22 cellular contexts compared by ENCODE assay signal in the genomic region with DNA sequence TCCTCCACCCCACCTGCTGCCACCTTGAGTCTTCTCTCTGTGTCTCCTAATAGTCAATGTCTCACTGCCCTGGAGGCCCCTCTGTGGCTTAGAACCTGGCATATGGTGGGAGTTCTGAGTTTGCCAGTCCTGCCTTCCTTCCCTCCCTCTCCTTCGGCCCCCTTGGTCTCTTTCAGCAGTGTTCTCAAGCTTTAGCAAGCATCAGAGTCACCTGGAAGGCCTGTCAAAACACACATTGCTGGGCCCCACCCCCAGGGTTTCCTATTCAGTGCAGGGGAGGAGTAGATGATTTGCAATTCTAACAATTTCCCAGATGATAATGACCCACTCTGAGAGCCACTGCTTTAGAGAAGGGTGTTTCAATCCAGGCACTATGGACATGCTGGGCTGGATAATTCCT. TPM values are rescaled to one million over a fixed set of nuclear protein-coding genes. Genes with fewer than 3 reads are reported as not detected.
"Had no signal": no experiment of that assay in that cellular context is flagged by ENCODE, and none has a peak within 500 bp of the region (broad histone marks: within the 10 kb centered on the region; RNA-seq: fewer than 3 reads in every experiment).

No MANE protein-coding gene starts in this region.

- H3K9me3 ChIP-seq: heart left ventricle, left lung, pancreas, sigmoid colon, spleen, tibial artery, vagina had no signal

- H3K4me3 ChIP-seq: heart left ventricle, left lung, pancreas, sigmoid colon, spleen, tibial artery, vagina had no signal

- H3K27me3 ChIP-seq: heart left ventricle, left lung, pancreas, sigmoid colon, spleen, tibial artery, vagina had no signal

- H3K36me3 ChIP-seq: heart left ventricle, left lung, pancreas, sigmoid colon, spleen, tibial artery, vagina had no signal

- DNase-seq: activated B cell treated with CpG ODN at 0.5 μM for 24 hours; activated CD4-positive, alpha-beta T cell treated with anti-CD3 and anti-CD28 coated beads for 48 hours; activated CD8-positive, alpha-beta memory T cell treated with anti-CD3 and anti-CD28 coated beads for 24 hours; activated naive CD4-positive, alpha-beta T cell treated with Interleukin-2 at 50 U/mL for 16 hours; aorta; dermis blood vessel endothelial cell; effector memory CD8-positive, alpha-beta T cell; heart left ventricle; islet precursor cell; left lung; pancreas; spleen; SW 1271; tibial artery had no signal

- H3K4me1 ChIP-seq: left lung, sigmoid colon, spleen, tibial artery had no signal

- H3K27ac ChIP-seq: epithelial cell of prostate, heart left ventricle, left lung, sigmoid colon, spleen, tibial artery, vagina had no signal

- ATAC-seq: effector memory CD8-positive, alpha-beta T cell; left lung had no signal

RNA-seq across cellular contexts. Expression of a gene that starts 47.8 kb away (rescaled TPM):
- total RNA-seq: activated B cell treated with CpG ODN at 0.5 μM for 24 hours; aorta; bronchial epithelial cell; cerebellum; dermis blood vessel endothelial cell; frontal cortex; heart left ventricle; left lung; neural crest cell; sigmoid colon; spleen; T-helper 2 cell treated with Interferon-gamma antibody and Interleukin-4, amounts not matched to agents 100 ng/mL and 5 ng/mL, for 36 hours had no signal
